ENCODE assay signal across 8 cellular contexts in genomic region chr14:89618309-89618708, GRCh38.
DNase-seq lines count a peak whose midpoint lies in the region; ATAC-seq and TF ChIP-seq lines count a peak whose summit lies in the region.

No MANE protein-coding gene starts in this region.

- no peak for TF ChIP-seq POLR2A in adrenal gland (IDR thresholded peaks at IDR 0.05)

- H3K4me3 ChIP-seq in AG10803 (ENCODE audit: low read length): peak overlapping the region; percentile 78
- H3K4me3 ChIP-seq in HL-60 (replicated peaks; ENCODE audit: insufficient read depth, low read length): peak overlapping the region; percentile 67
- peak overlapping the region in 3 of 4 donors; percentile 23 to 93 (median 49) for H3K4me3 ChIP-seq in adrenal gland
- peak overlapping the region; percentile 87 for H3K4me3 ChIP-seq in iPS-18a (ENCODE audit: low read length)
- peak overlapping the region; percentile 75 for H3K4me3 ChIP-seq in skeletal muscle satellite cell (ENCODE audit: low read length)

- H3K9ac ChIP-seq in iPS-18a (ENCODE audit: low read length) (peak overlapping the region; percentile 81), skeletal muscle satellite cell (ENCODE audit: low read depth, low read length) (peak overlapping the region; percentile 93)

- H3K27me3 ChIP-seq in HL-60 (ENCODE audit: insufficient read depth, poor library complexity, severe bottlenecking) (no peaks in the 10 kb centered on the region), adrenal gland (no peaks in the 10 kb centered on the region), iPS-18a (ENCODE audit: control insufficient read depth, insufficient read depth, low read length) (no peaks in the 10 kb centered on the region), skeletal muscle satellite cell (ENCODE audit: control insufficient read depth, insufficient read depth, low read length) (no peaks in the 10 kb centered on the region)

- peak overlapping the region; percentile 92 for H3K4me2 ChIP-seq in skeletal muscle satellite cell (ENCODE audit: low read length)

- H3K27ac ChIP-seq in HL-60 (replicated peaks) (no peak overlapping the region), adrenal gland (peak overlapping the region; percentile 8 to 79 (median 65)), iPS-18a (ENCODE audit: low read length) (peak overlapping the region; percentile 45)

- H3K9me3 ChIP-seq in adrenal gland (replicated peaks in 1 of 3) (no peaks in the 10 kb centered on the region), iPS-18a (ENCODE audit: control insufficient read depth, low read depth, low read length) (no peaks in the 10 kb centered on the region), skeletal muscle satellite cell (replicated peaks; ENCODE audit: low read length) (no peaks in the 10 kb centered on the region)

- H3K4me1 ChIP-seq in adrenal gland (replicated peaks in 1 of 2) (peaks cover 5 to 42% of the 10 kb centered on the region in 2 donors), iPS-18a (ENCODE audit: control insufficient read depth, low read depth, low read length) (peaks cover 59% of the 10 kb centered on the region), skeletal muscle satellite cell (ENCODE audit: control insufficient read depth, insufficient read depth, low read length) (peaks cover 28% of the 10 kb centered on the region)

- H3K36me3 ChIP-seq in adrenal gland (replicated peaks in 1 of 2) (no peaks in the 10 kb centered on the region), iPS-18a (ENCODE audit: control insufficient read depth, low read depth, low read length) (no peaks in the 10 kb centered on the region), skeletal muscle satellite cell (ENCODE audit: insufficient read depth, low read length) (no peaks in the 10 kb centered on the region)

- DNase-seq in AG10803 (ENCODE audit: low read depth) (peak; percentile 47), HL-60 (ENCODE audit: low read depth in 1 of 2, low spot score in 1 of 2) (no peak), adrenal gland (peak in 2 of 7 donors; percentile 13 to 31)

- ATAC-seq in GM21528 (IDR thresholded peaks at IDR 0.05; ENCODE audit: low FRiP score, unreplicated experiment) (no peak), GM18867 (IDR thresholded peaks at IDR 0.05; ENCODE audit: unreplicated experiment) (no peak), GM18498 (IDR thresholded peaks at IDR 0.05; ENCODE audit: unreplicated experiment) (no peak)

- intact Hi-C loops in adrenal gland (cut with DNase I): loop anchor here in 1 of 2 donors (10.0 kb wide), 1 partner anchor 194 kb away; no protein-coding TSS in a partner anchor

- WGBS in adrenal gland, 4 donors: 0 to 1% (median 0%) methylated on average over 7 of the region's 7 CpGs

- TF ChIP-seq CTCF in AG10803 (conservative IDR thresholded peaks at IDR 0.05; ENCODE audit: low read length): no peak
- no peak for TF ChIP-seq CTCF in HL-60 (IDR thresholded peaks at IDR 0.05; ENCODE audit: insufficient read depth, low read length)
- no peak for TF ChIP-seq CTCF in adrenal gland (IDR thresholded peaks at IDR 0.05)
